1 cellular context compared by ENCODE assay signal in the genomic region with DNA sequence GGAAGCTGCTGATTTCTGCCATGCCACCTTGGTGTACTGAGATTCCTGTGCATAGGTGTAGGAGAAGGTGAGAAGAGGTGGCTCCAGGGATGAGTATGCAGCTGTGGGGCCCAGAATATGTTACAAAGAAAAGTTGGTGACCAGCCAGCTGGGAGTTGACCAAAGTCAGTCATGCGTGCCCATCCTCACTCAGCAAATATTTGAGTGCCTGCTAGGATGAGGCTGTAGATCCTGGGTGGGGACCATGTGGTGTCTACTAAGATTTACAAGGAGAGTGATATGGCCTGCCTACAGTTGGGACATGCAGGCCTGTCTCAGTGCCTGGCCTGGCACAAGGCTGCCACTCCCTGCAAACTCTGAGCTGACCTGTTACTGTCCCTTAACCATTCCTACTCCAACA.
TF ChIP-seq lines count a peak whose summit lies in the region.

No MANE protein-coding gene starts in this region.

TF ChIP-seq in HepG2, 621 proteins besides CTCF, POLR2A, EP300 and RAD21:
- no peak for TF ChIP-seq KLF12 (CRISPR knock-in tag; IDR thresholded peaks at IDR 0.05; ENCODE audit: borderline replicate concordance)
- TF ChIP-seq MAFK (conservative IDR thresholded peaks at IDR 0.05 in 1 of 2, IDR thresholded peaks at IDR 0.05 in 1 of 2; ENCODE audit: low read length in 2 of 2) = 0 out of 4 replicates have a peak, but pooled peaks of 1 of the 2 experiments have one; percentile 2
